In the genomic region with DNA sequence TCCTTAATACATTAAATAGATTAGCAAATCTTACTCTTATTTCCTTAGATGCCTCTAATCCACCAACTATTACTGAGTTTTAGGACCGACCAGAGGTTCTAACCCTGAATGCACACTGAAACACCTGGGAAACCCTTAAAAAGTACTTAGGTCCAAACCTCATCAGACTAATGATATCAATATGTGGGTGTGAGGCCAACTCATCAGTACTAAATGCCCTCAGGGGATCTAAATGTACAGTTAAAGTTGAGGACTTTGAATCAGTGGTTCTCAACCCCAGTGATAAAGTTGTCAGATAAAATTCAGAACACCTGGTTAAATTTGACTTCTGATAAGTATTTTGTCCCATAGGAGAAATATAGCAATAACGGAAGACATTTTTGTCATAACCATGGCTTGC, we compare ENCODE assay signal across 1 cellular context.
TF ChIP-seq lines count a peak whose summit lies in the region.

No MANE protein-coding gene starts in this region.

TF ChIP-seq in endothelial cell of umbilical vein, 7 proteins besides CTCF, POLR2A, EP300 and RAD21:
- no peak for TF ChIP-seq FOS (IDR thresholded peaks at IDR 0.05; ENCODE audit: borderline replicate concordance, insufficient read depth, low read length)
- TF ChIP-seq POLR2AphosphoS5 (IDR thresholded peaks at IDR 0.05; ENCODE audit: insufficient read depth, low read depth, low read length): no peak
- no peak for TF ChIP-seq EZH2 (IDR thresholded peaks at IDR 0.05; ENCODE audit: borderline replicate concordance, low read depth, low read length, severe bottlenecking)
- TF ChIP-seq MAX (IDR thresholded peaks at IDR 0.05; ENCODE audit: insufficient read depth, insufficient read length): no peak
- no peak for TF ChIP-seq GATA2 (IDR thresholded peaks at IDR 0.05; ENCODE audit: insufficient read depth, insufficient read length, low read depth, low read length)
- no peak for TF ChIP-seq MYC (IDR thresholded peaks at IDR 0.05; ENCODE audit: low read depth, low read length)
- no peak for TF ChIP-seq JUN (IDR thresholded peaks at IDR 0.05; ENCODE audit: borderline replicate concordance, insufficient read depth, insufficient read length, low read depth)
